10 cellular contexts compared by ENCODE assay signal in genomic region chr11:96257036-96257435, GRCh38.
DNase-seq lines count a peak whose midpoint lies in the region; ATAC-seq lines count a peak whose summit lies in the region.
"Had no signal": no experiment of that assay in that cellular context is flagged by ENCODE, and none has a peak within 500 bp of the region (broad histone marks: within the 10 kb centered on the region; RNA-seq: fewer than 3 reads in every experiment).

No MANE protein-coding gene starts in this region.

- peaks cover 71% of the 10 kb centered on the region for H3K4me1 Mint-ChIP-seq in T-helper 2 cell treated with Interferon-gamma antibody and Interleukin-4, amounts not matched to agents 5 μg/mL and 100 μg/mL, for 36 hours (ENCODE audit: low read depth)

- H3K4me3 ChIP-seq in skin epidermis, result no peak overlapping the region
- H3K4me3 ChIP-seq in MG63, result no peak overlapping the region
- no peak overlapping the region for H3K4me3 ChIP-seq in HAP-1

- H3K27ac ChIP-seq in caudate nucleus (ENCODE audit: low read depth, low read length) (peak overlapping the region; percentile 23), skin epidermis (peak overlapping the region in 16 of 21 experiments; percentile 5 to 95 (median 70))

- ATAC-seq in HG03095 (IDR thresholded peaks at IDR 0.05; ENCODE audit: unreplicated experiment), result no peak

- in situ Hi-C loops in HAP-1 (cut with MboI; ENCODE audit: low sequenced_read_pairs), result no loop called here

- no peaks in the 10 kb centered on the region for H3K27me3 Mint-ChIP-seq in T-helper 2 cell treated with Interferon-gamma antibody and Interleukin-4, amounts not matched to agents 5 μg/mL and 100 μg/mL, for 36 hours (ENCODE audit: low read depth)

- peak overlapping the region; percentile 92 for H3K27ac Mint-ChIP-seq in T-helper 2 cell treated with Interferon-gamma antibody and Interleukin-4, amounts not matched to agents 5 μg/mL and 100 μg/mL, for 36 hours

- H3K9me3 Mint-ChIP-seq in T-helper 2 cell treated with Interferon-gamma antibody and Interleukin-4, amounts not matched to agents 5 μg/mL and 100 μg/mL, for 36 hours, result no peaks in the 10 kb centered on the region

- peak overlapping the region; percentile 82 for H3K4me3 Mint-ChIP-seq in T-helper 2 cell treated with Interferon-gamma antibody and Interleukin-4, amounts not matched to agents 5 μg/mL and 100 μg/mL, for 36 hours

- H3K27me3 ChIP-seq in MG63, result no peaks in the 10 kb centered on the region
- no peaks in the 10 kb centered on the region for H3K27me3 ChIP-seq in HAP-1 (ENCODE audit: low read depth)

- no peak for DNase-seq in T-helper 2 cell treated with Interferon-gamma antibody and Interleukin-4, amounts not matched to agents 5 μg/mL and 100 μg/mL, for 36 hours (ENCODE audit: low spot score)
- DNase-seq in T-helper 2 cell, result no peak
- DNase-seq in NAMALWA (ENCODE audit: low spot score), result peak; percentile 34
- DNase-seq in caudate nucleus (lab: John Stamatoyannopoulos, UW), result no peak
- no peak for DNase-seq in MG63
- DNase-seq in HAP-1 (ENCODE audit: low spot score in 2 of 2), result no peak
- DNase-seq: NCI-H146, occipital lobe had no signal

- H3K36me3 ChIP-seq in MG63 (no peaks in the 10 kb centered on the region), HAP-1 (replicated peaks) (no peaks in the 10 kb centered on the region)

- peaks cover 4% of the 10 kb centered on the region for H3K36me3 Mint-ChIP-seq in T-helper 2 cell treated with Interferon-gamma antibody and Interleukin-4, amounts not matched to agents 5 μg/mL and 100 μg/mL, for 36 hours (ENCODE audit: low read depth)

- H3K4me1 ChIP-seq in HAP-1, result peaks cover 29% of the 10 kb centered on the region

- no peaks in the 10 kb centered on the region for H3K9me3 ChIP-seq in MG63
- no peaks in the 10 kb centered on the region for H3K9me3 ChIP-seq in HAP-1
